Comparison of ENCODE assay signal across 1 cellular context in genomic region chr4:21830272-21830671, GRCh38.
TF ChIP-seq lines count a peak whose summit lies in the region.

No MANE protein-coding gene starts in this region.

TF ChIP-seq in HepG2, 621 proteins besides CTCF, POLR2A, EP300 and RAD21 (continued from another document):
- TF ChIP-seq KIAA2018 (CRISPR knock-in tag; IDR thresholded peaks at IDR 0.05; ENCODE audit: borderline replicate concordance) (no peak), NR0B2 (CRISPR knock-in tag; IDR thresholded peaks at IDR 0.05) (no peak), LCORL (IDR thresholded peaks at IDR 0.05) (no peak), LCORL (CRISPR knock-in tag; IDR thresholded peaks at IDR 0.05) (no peak), DNMT1 (CRISPR knock-in tag; IDR thresholded peaks at IDR 0.05) (no peak), MAFF (IDR thresholded peaks at IDR 0.05; ENCODE audit: low read depth, low read length) (no peak), ZNF234 (CRISPR knock-in tag; conservative IDR thresholded peaks at IDR 0.05) (no peak), PHF5A (CRISPR knock-in tag; IDR thresholded peaks at IDR 0.05; ENCODE audit: low read depth, unreplicated experiment) (no peak)
